In genomic region chr1:200638073-200638472, GRCh38 we compare ENCODE assay signal across 17 cellular contexts. TPM values are rescaled to one million over a fixed set of nuclear protein-coding genes. Genes with fewer than 3 reads are reported as not detected.
DNase-seq lines count a peak whose midpoint lies in the region; ATAC-seq and TF ChIP-seq lines count a peak whose summit lies in the region.
"Had no signal": no experiment of that assay in that cellular context is flagged by ENCODE, and none has a peak within 500 bp of the region (broad histone marks: within the 10 kb centered on the region; RNA-seq: fewer than 3 reads in every experiment).

No MANE protein-coding gene starts in this region.

- ATAC-seq in HCT116 = peak; percentile 33; the same call in 1 of the 2 replicates
- no peak for ATAC-seq in HG03135 (IDR thresholded peaks at IDR 0.05; ENCODE audit: unreplicated experiment)
- no peak for ATAC-seq in GM19397 (IDR thresholded peaks at IDR 0.05; ENCODE audit: unreplicated experiment)
- ATAC-seq: CD8-positive, alpha-beta T cell had no signal

- no peaks in the 10 kb centered on the region for H3K9me3 Mint-ChIP-seq in dendritic cell treated with granulocyte-macrophage colony-stimulating factor and Interleukin-4, amounts not matched to agents 40 ng/mL and 50 ng/mL, for 4 days
- H3K9me3 Mint-ChIP-seq: CD8-positive, alpha-beta T cell had no signal

- H3K9ac ChIP-seq in HCT116 (ENCODE audit: low read length) = no peak overlapping the region

- H3K4me2 ChIP-seq in HCT116 (ENCODE audit: low read length) = peak overlapping the region; percentile 29
- H3K4me2 ChIP-seq in PC-9 = no peak overlapping the region
- no peak overlapping the region for H3K4me2 ChIP-seq in osteoblast (ENCODE audit: insufficient read depth, low read length)

- no peak overlapping the region for H3K27ac ChIP-seq in HCT116 (ENCODE audit: low read depth, low read length)
- peak overlapping the region; percentile 44; the same call in 1 of the 2 replicates for H3K27ac ChIP-seq in PC-9
- H3K27ac ChIP-seq in osteoblast (ENCODE audit: low read depth, low read length) = no peak overlapping the region
- no peak overlapping the region for H3K27ac ChIP-seq in uterus
- H3K27ac ChIP-seq: SJSA1 had no signal

- H2AFZ ChIP-seq in HCT116 (ENCODE audit: low read depth, low read length, poor library complexity, severe bottlenecking) = peak overlapping the region; percentile 28
- no peak overlapping the region for H2AFZ ChIP-seq in PC-9
- peak overlapping the region; percentile 64 for H2AFZ ChIP-seq in osteoblast (ENCODE audit: low read length)

- H3K36me3 ChIP-seq in HCT116 (ENCODE audit: control insufficient read depth in 1 of 2, insufficient read depth in 2 of 2, low read length in 2 of 2) (no peaks in the 10 kb centered on the region), PC-9 (ENCODE audit: low read depth) (no peaks in the 10 kb centered on the region), osteoblast (ENCODE audit: insufficient read depth, low read length) (no peaks in the 10 kb centered on the region), uterus (no peaks in the 10 kb centered on the region)
- H3K36me3 ChIP-seq: SJSA1 had no signal

- H3K79me2 ChIP-seq in HCT116 (ENCODE audit: insufficient read depth, low read length) (no peaks in the 10 kb centered on the region), PC-9 (ENCODE audit: low read depth) (no peaks in the 10 kb centered on the region), osteoblast (ENCODE audit: insufficient read depth, low read length) (no peaks in the 10 kb centered on the region)

- no TSS peak for BruUV-seq in HCT116 (replicated peaks; lab: Mats Ljungman, UMichigan)
- BruUV-seq in PC-9 (replicated peaks; lab: Mats Ljungman, UMichigan) = no TSS peak

- intact Hi-C loops in HCT116 (cut with micrococcal nuclease) (no loop called here), PC-9 (cut with micrococcal nuclease; ENCODE audit: unreplicated experiment) (no loop called here), uterus (cut with DNase I; ENCODE audit: low total_unique reads) (no loop called here)
- intact Hi-C loops in dendritic cell treated with granulocyte-macrophage colony-stimulating factor and Interleukin-4, amounts not matched to agents 40 ng/mL and 50 ng/mL, for 4 days (cut with micrococcal nuclease) = no loop called here

- H3K27ac Mint-ChIP-seq in dendritic cell treated with granulocyte-macrophage colony-stimulating factor and Interleukin-4, amounts not matched to agents 40 ng/mL and 50 ng/mL, for 4 days = peak overlapping the region; percentile 84
- H3K27ac Mint-ChIP-seq: CD8-positive, alpha-beta T cell had no signal

- peaks cover 33 to 54% of the 10 kb centered on the region in 2 experiments for H3K4me1 ChIP-seq in HCT116 (ENCODE audit: control insufficient read depth in 1 of 2, insufficient read depth in 2 of 2, low read length in 2 of 2)
- peaks cover 37% of the 10 kb centered on the region for H3K4me1 ChIP-seq in PC-9 (replicated peaks; ENCODE audit: insufficient read depth)
- H3K4me1 ChIP-seq in osteoblast (ENCODE audit: insufficient read depth, low read length) = peaks cover 10% of the 10 kb centered on the region
- no peaks in the 10 kb centered on the region for H3K4me1 ChIP-seq in uterus

- H3K9me2 ChIP-seq in HCT116 (ENCODE audit: insufficient read depth) (no peaks in the 10 kb centered on the region), PC-9 (ENCODE audit: insufficient read depth) (no peaks in the 10 kb centered on the region)

- H4K20me1 ChIP-seq in HCT116 (ENCODE audit: insufficient read depth) (no peaks in the 10 kb centered on the region), PC-9 (ENCODE audit: insufficient read depth) (no peaks in the 10 kb centered on the region), osteoblast (ENCODE audit: insufficient read depth, low read length) (no peaks in the 10 kb centered on the region)

- H3K4me1 Mint-ChIP-seq in dendritic cell treated with granulocyte-macrophage colony-stimulating factor and Interleukin-4, amounts not matched to agents 40 ng/mL and 50 ng/mL, for 4 days (ENCODE audit: low read depth) = peaks cover 38% of the 10 kb centered on the region

- in situ Hi-C loops in G401 (cut with HindIII; ENCODE audit: low sequenced_read_pairs) = no loop called here

- DNase-seq in HCT116 (ENCODE audit: low read depth, low spot score) (no peak), PC-9 (no peak), osteoblast (ENCODE audit: insufficient read length, low spot score, missing footprints) (no peak), G401 (ENCODE audit: low spot score) (no peak), uterus (no peak)
- DNase-seq: CD8-positive, alpha-beta T cell; DMS 273 treated with DMSO at 0.1 percent for 48 hours; HCEC 1CT; KBM-7; NCI-H1092 treated with DMSO at 0.1 percent for 48 hours; NCI-H1694 treated with DMSO at 0.1 percent for 48 hours; NCI-H748 treated with DMSO at 0.1 percent for 48 hours; RPMI8226 had no signal

- POLR2A ChIA-PET in HCT116 (lab: Charles Lee) = interaction anchor here (3.3 kb wide), 1 partner anchor 32 kb away, joined by 14 read pairs; the partner anchor contains the start of gene DDX59
- POLR2A ChIA-PET in PC-9 (lab: Charles Lee; ENCODE audit: unreplicated experiment) = no interaction called here

- TF ChIP-seq POLR2A in HCT116 (IDR thresholded peaks at IDR 0.05; ENCODE audit: borderline replicate concordance, extremely low read depth, insufficient read depth, insufficient read length) (no peak), uterus (IDR thresholded peaks at IDR 0.05) (no peak)

- RAD21 ChIA-PET in HCT116 (lab: Charles Lee; ENCODE audit: low non-redundant PET in 1 of 2, low total read pairs in 2 of 2, uncharacterized antibody in 2 of 2, unreplicated experiment in 2 of 2) = no interaction called here

- H3F3A ChIP-seq in PC-9 (ENCODE audit: insufficient read depth, low read depth) = peaks cover 35% of the 10 kb centered on the region

- H3K9me3 ChIP-seq in HCT116 (ENCODE audit: control insufficient read depth in 1 of 2, insufficient read depth in 1 of 2, low read depth in 1 of 2, low read length in 2 of 2) (no peaks in the 10 kb centered on the region), PC-9 (ENCODE audit: insufficient read depth, low read depth) (no peaks in the 10 kb centered on the region), osteoblast (ENCODE audit: low read depth, low read length) (no peaks in the 10 kb centered on the region), uterus (no peaks in the 10 kb centered on the region)
- H3K9me3 ChIP-seq: SJSA1 had no signal

- 0 out of 6 replicates have a peak, but pooled peaks of 2 of the 3 experiments have one; percentile 8 to 17 for TF ChIP-seq CTCF in HCT116 (IDR thresholded peaks at IDR 0.05 in 2 of 3, conservative IDR thresholded peaks at IDR 0.05 in 1 of 3; ENCODE audit: borderline replicate concordance in 1 of 3, insufficient read depth in 1 of 3, low read depth in 2 of 3, low read length in 2 of 3)
- TF ChIP-seq CTCF in PC-9 (conservative IDR thresholded peaks at IDR 0.05) = no peak
- TF ChIP-seq CTCF in osteoblast (IDR thresholded peaks at IDR 0.05; ENCODE audit: extremely low read depth, low read depth, low read length) = no peak
- TF ChIP-seq CTCF in uterus (IDR thresholded peaks at IDR 0.05) = no peak

- H3K36me3 Mint-ChIP-seq in dendritic cell treated with granulocyte-macrophage colony-stimulating factor and Interleukin-4, amounts not matched to agents 40 ng/mL and 50 ng/mL, for 4 days (ENCODE audit: low read depth) = no peaks in the 10 kb centered on the region

- no peaks in the 10 kb centered on the region for H3K27me3 ChIP-seq in HCT116 (ENCODE audit: insufficient read depth, low read length)
- H3K27me3 ChIP-seq in PC-9 (ENCODE audit: insufficient read depth, low read depth) = no peaks in the 10 kb centered on the region
- no peaks in the 10 kb centered on the region for H3K27me3 ChIP-seq in osteoblast (ENCODE audit: insufficient read depth, low read length)
- H3K27me3 ChIP-seq in uterus = no peaks in the 10 kb centered on the region
- H3K27me3 ChIP-seq: SJSA1 had no signal

- no peaks in the 10 kb centered on the region for H3K27me3 Mint-ChIP-seq in dendritic cell treated with granulocyte-macrophage colony-stimulating factor and Interleukin-4, amounts not matched to agents 40 ng/mL and 50 ng/mL, for 4 days

- CTCF ChIA-PET in HCT116 (lab: Charles Lee) = interaction anchor here (1.8 kb wide), 1 partner anchor 16 kb away, joined by 6 read pairs; no protein-coding TSS in a partner anchor
- CTCF ChIA-PET in PC-9 (lab: Charles Lee) = no interaction called here

- peak; percentile 32; the same call in 1 of the 2 replicates for TF ChIP-seq RAD21 in HCT116 (IDR thresholded peaks at IDR 0.05; ENCODE audit: low read depth)

- H3K4me3 ChIP-seq in HCT116 (replicated peaks in 1 of 2; ENCODE audit: low read depth in 1 of 2, low read length in 2 of 2) (no peak overlapping the region), PC-9 (no peak overlapping the region), osteoblast (ENCODE audit: insufficient read depth, low read length) (no peak overlapping the region), uterus (no peak overlapping the region)
- H3K4me3 ChIP-seq: SJSA1 had no signal

- no peak overlapping the region for H3K4me3 Mint-ChIP-seq in dendritic cell treated with granulocyte-macrophage colony-stimulating factor and Interleukin-4, amounts not matched to agents 40 ng/mL and 50 ng/mL, for 4 days
- H3K4me3 Mint-ChIP-seq: CD8-positive, alpha-beta T cell had no signal

TF ChIP-seq in HCT116, 20 proteins besides CTCF, POLR2A, EP300 and RAD21 (continues in another document):
- TF ChIP-seq CBX3 (IDR thresholded peaks at IDR 0.05; ENCODE audit: low read depth) (no peak), MAX (IDR thresholded peaks at IDR 0.05) (no peak), YY1 (IDR thresholded peaks at IDR 0.05; ENCODE audit: extremely low read depth, insufficient replicate concordance, low read depth, low read length) (no peak), TCF7L2 (IDR thresholded peaks at IDR 0.05; ENCODE audit: borderline replicate concordance, extremely low read depth, insufficient read depth, insufficient read length) (no peak), SRF (IDR thresholded peaks at IDR 0.05; ENCODE audit: low read depth) (no peak), EZH2 (IDR thresholded peaks at IDR 0.05) (no peak)

RNA-seq across cellular contexts. Expression of gene KIF14, which starts 17.5 kb away (rescaled TPM):
- total RNA-seq in HCT116 (2021; ENCODE audit: unreplicated experiment) (21.8 TPM), PC-9 (2021) (22.8 and 30.0 TPM in 2 replicates), osteoblast (1.8 and 2.1 TPM in 2 replicates), uterus (1 to 10 TPM in 1 of 4 donors, under 1 TPM in 2, not detected in 1; under 0.01 to 9.2 (median 0.15) TPM)
- 4.7 and 7.3 TPM in 2 replicates for polyA plus RNA-seq in HCT116 (2012)
- total RNA-seq in G401 (2014; rRNA removed; shearing (Covaris generic)) = 12.4 and 17.8 TPM in 2 replicates

RNA-seq across cellular contexts. Expression of gene DDX59, which starts 31.6 kb away (rescaled TPM):
- total RNA-seq in HCT116 (2021; ENCODE audit: unreplicated experiment) (16.0 TPM), PC-9 (2021) (32.9 and 35.9 TPM in 2 replicates), osteoblast (11.9 and 12.4 TPM in 2 replicates), uterus (10 to 100 TPM in 3 of 4 donors, 1 to 10 TPM in 1; 8.2 to 30.5 (median 22.0) TPM)
- 11.5 and 13.5 TPM in 2 replicates for polyA plus RNA-seq in HCT116 (2012)
- 11.6 and 20.6 TPM in 2 replicates for total RNA-seq in G401 (2014; rRNA removed; shearing (Covaris generic))

Comparison
In these comparisons a context has a peak if more than half of its experiments do, and no peak if none do; other contexts are left out.
1. CTCF ChIP-seq: peak in HCT116 (2 of 3); none in PC-9 (single experiment), osteoblast (single experiment) and uterus (0 of 4).